14 cellular contexts compared by ENCODE assay signal in genomic region chr11:78193806-78194205, GRCh38.
"Had no signal": no experiment of that assay in that cellular context is flagged by ENCODE, and none has a peak within 500 bp of the region (broad histone marks: within the 10 kb centered on the region; RNA-seq: fewer than 3 reads in every experiment).

No MANE protein-coding gene starts in this region.

- H3K36me3 ChIP-seq: suprapubic skin had no signal

- H3K27ac Mint-ChIP-seq: activated CD4-positive, alpha-beta memory T cell treated with anti-CD3 and anti-CD28 coated beads for 36 hours; activated naive CD4-positive, alpha-beta T cell treated with anti-CD3 and anti-CD28 coated beads, Interleukin-2, amount 10 ng/mL, durations not matched to agents 7 days and 5 days; stimulated activated naive CD8-positive, alpha-beta T cell treated with anti-CD3 and anti-CD28 coated beads, Interleukin-15, Interleukin-2, amounts not matched to agents 100 ng/mL and 50 ng/mL, for 24 hours had no signal

- H3K27me3 ChIP-seq: cardiac muscle cell, suprapubic skin, upper lobe of left lung had no signal

- H3K9me3 ChIP-seq: SK-N-SH, suprapubic skin, upper lobe of left lung had no signal

- H3K9me3 Mint-ChIP-seq: activated CD4-positive, alpha-beta memory T cell treated with anti-CD3 and anti-CD28 coated beads for 36 hours; activated naive CD4-positive, alpha-beta T cell treated with anti-CD3 and anti-CD28 coated beads, Interleukin-2, amount 10 ng/mL, durations not matched to agents 7 days and 5 days; activated T-cell treated with anti-CD3 and anti-CD28 coated beads, Interleukin-2, amount 50 U/mL, for 72 hours; stimulated activated naive CD8-positive, alpha-beta T cell treated with anti-CD3 and anti-CD28 coated beads, Interleukin-15, Interleukin-2, amounts not matched to agents 100 ng/mL and 50 ng/mL, for 24 hours; T-cell had no signal

- H3K27me3 Mint-ChIP-seq: activated CD4-positive, alpha-beta memory T cell treated with anti-CD3 and anti-CD28 coated beads for 36 hours; activated naive CD4-positive, alpha-beta T cell treated with anti-CD3 and anti-CD28 coated beads, Interleukin-2, amount 10 ng/mL, durations not matched to agents 7 days and 5 days; stimulated activated naive CD8-positive, alpha-beta T cell treated with anti-CD3 and anti-CD28 coated beads, Interleukin-15, Interleukin-2, amounts not matched to agents 100 ng/mL and 50 ng/mL, for 24 hours; T-cell had no signal

- H3K27ac ChIP-seq: cardiac muscle cell, parathyroid adenoma, suprapubic skin, upper lobe of left lung had no signal

- DNase-seq: activated naive CD4-positive, alpha-beta T cell treated with anti-CD3 and anti-CD28 coated beads, Interleukin-2, amount 10 ng/mL, durations not matched to agents 7 days and 5 days; effector memory CD4-positive, alpha-beta T cell; foreskin melanocyte; SK-N-SH; stimulated activated CD8-positive, alpha-beta memory T cell treated with anti-CD3 and anti-CD28 coated beads, Interleukin-4, amount 100 ng/mL, for 48 hours; T1000; upper lobe of left lung had no signal

- H3K4me3 ChIP-seq: cardiac muscle cell, suprapubic skin, upper lobe of left lung had no signal

- H3K4me3 Mint-ChIP-seq: activated CD4-positive, alpha-beta memory T cell treated with anti-CD3 and anti-CD28 coated beads for 36 hours; activated naive CD4-positive, alpha-beta T cell treated with anti-CD3 and anti-CD28 coated beads, Interleukin-2, amount 10 ng/mL, durations not matched to agents 7 days and 5 days; stimulated activated naive CD8-positive, alpha-beta T cell treated with anti-CD3 and anti-CD28 coated beads, Interleukin-15, Interleukin-2, amounts not matched to agents 100 ng/mL and 50 ng/mL, for 24 hours; T-cell had no signal
